Comparison of ENCODE assay signal across 2 cellular contexts in genomic region chr7:50981743-50982142, GRCh38.
TF ChIP-seq lines count a peak whose summit lies in the region.

No MANE protein-coding gene starts in this region.

TF ChIP-seq in SK-N-SH, 30 proteins besides CTCF, POLR2A, EP300 and RAD21 (continued from another document):
- TF ChIP-seq REST (IDR thresholded peaks at IDR 0.05; ENCODE audit: low read depth, low read length): no peak
- no peak for TF ChIP-seq RFX5 (IDR thresholded peaks at IDR 0.05; ENCODE audit: low read length)
- TF ChIP-seq IRF3 (IDR thresholded peaks at IDR 0.05; ENCODE audit: low read depth, low read length): no peak
- no peak for TF ChIP-seq NFIC (IDR thresholded peaks at IDR 0.05; ENCODE audit: borderline replicate concordance)
- no peak for TF ChIP-seq GATA2 (CRISPR knock-in tag; IDR thresholded peaks at IDR 0.05)
- no peak for TF ChIP-seq SMC3 (IDR thresholded peaks at IDR 0.05; ENCODE audit: low read depth, low read length)
- no peak for TF ChIP-seq MAX (IDR thresholded peaks at IDR 0.05; ENCODE audit: low read depth)
- TF ChIP-seq TCF12 (IDR thresholded peaks at IDR 0.05): no peak

TF ChIP-seq in SK-N-SH treated with all-trans-retinoic acid at 6 μM for 48 hours, 23 proteins besides CTCF, POLR2A, EP300 and RAD21 (continued from another document):
- no peak for TF ChIP-seq TSHZ2 (CRISPR knock-in tag; IDR thresholded peaks at IDR 0.05)
- TF ChIP-seq CSDC2 (CRISPR knock-in tag; IDR thresholded peaks at IDR 0.05): no peak
- TF ChIP-seq CREB5 (CRISPR knock-in tag; IDR thresholded peaks at IDR 0.05; ENCODE audit: low read depth): no peak
- no peak for TF ChIP-seq GLIS3 (CRISPR knock-in tag; IDR thresholded peaks at IDR 0.05)
TF ChIP-seq in SK-N-SH treated with all-trans-retinoic acid at 6 μM for 48 hours: peak in this region for 0.
